ENCODE assay signal across 8 cellular contexts in the genomic region with DNA sequence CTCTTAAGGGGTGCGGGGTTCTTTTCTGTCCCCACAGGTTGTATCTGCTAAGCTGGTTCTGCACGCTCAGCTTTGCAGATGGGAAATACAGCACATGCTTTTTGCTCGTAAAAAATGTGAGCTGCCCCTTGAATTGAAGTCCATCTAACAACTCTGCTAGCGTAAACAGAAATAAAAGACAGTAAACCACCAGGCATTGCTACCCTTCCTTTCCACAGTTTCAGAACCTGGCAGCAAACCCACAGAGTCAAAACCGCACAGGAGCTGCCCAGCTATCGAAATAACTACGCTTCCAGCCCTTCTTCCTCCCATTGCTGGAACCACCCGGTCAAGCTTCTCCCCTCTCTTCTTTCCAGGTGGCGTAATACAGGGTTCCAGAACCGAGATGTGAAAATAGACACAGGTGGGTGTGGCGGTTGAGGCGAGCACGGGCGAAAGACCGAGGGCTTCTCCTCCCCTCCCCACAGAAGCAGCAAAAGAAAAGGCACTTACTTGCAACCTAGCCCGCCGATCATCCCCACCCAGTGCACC. TPM values are rescaled to one million over a fixed set of nuclear protein-coding genes. Genes with fewer than 3 reads are reported as not detected.
DNase-seq lines count a peak whose midpoint lies in the region; ATAC-seq and TF ChIP-seq lines count a peak whose summit lies in the region.

No MANE protein-coding gene starts in this region.

- H3K4me1 ChIP-seq in gastrocnemius medialis, result peaks cover 7 to 16% of the 10 kb centered on the region in 2 donors

- no peak overlapping the region for H3K27ac Mint-ChIP-seq in T-helper 17 cell

- H3K9me3 ChIP-seq in T-helper 17 cell (ENCODE audit: control insufficient read depth, low read length, poor library complexity, severe bottlenecking) (no peaks in the 10 kb centered on the region), gastrocnemius medialis (no peaks in the 10 kb centered on the region)

- TF ChIP-seq POLR2A in gastrocnemius medialis (IDR thresholded peaks at IDR 0.05), result no peak

- peaks cover 31% of the 10 kb centered on the region for H3K27me3 Mint-ChIP-seq in T-helper 17 cell

- no peak for TF ChIP-seq CTCF in gastrocnemius medialis (IDR thresholded peaks at IDR 0.05 in 4 of 5, conservative IDR thresholded peaks at IDR 0.05 in 1 of 5)

- H3K27me3 ChIP-seq in gastrocnemius medialis, result no peaks in the 10 kb centered on the region

- intact Hi-C loops in left ventricle myocardium superior (cut with micrococcal nuclease) (no loop called here), gastrocnemius medialis (cut with DNase I; ENCODE audit: low total_unique reads) (no loop called here)

- DNase-seq in DMS 273 (lab: John Stamatoyannopoulos, UW; ENCODE audit: unreplicated experiment), result peak; percentile 5
- DNase-seq in DMS 273 treated with DMSO at 0.1 percent for 48 hours (lab: John Stamatoyannopoulos, UW), result no peak
- peak; percentile 9 for DNase-seq in HEK293T (ENCODE audit: extremely low spot score)
- DNase-seq in T-helper 17 cell, result no peak
- no peak for DNase-seq in left ventricle myocardium superior
- no peak for DNase-seq in gastrocnemius medialis
- DNase-seq in stimulated activated CD4-positive, alpha-beta T cell treated with anti-CD3 and anti-CD28 coated beads, Interleukin-2, amount 100 ng/mL, for 48 hours, result no peak
- no peak for DNase-seq in cerebellum (ENCODE audit: low spot score)

- CTCF ChIA-PET in HEK293T (lab: Yijun Ruan, JAX), result interaction anchor here (0.6 to 2.2 kb wide), 6 partner anchors 11 to 232 kb away, joined by 3 to 11 read pairs (median 3); no protein-coding TSS in a partner anchor

- peak overlapping the region in 1 of 4 donors; percentile 6 for H3K27ac ChIP-seq in gastrocnemius medialis

- POLR2A ChIA-PET in HEK293T (lab: Yijun Ruan, JAX), result interaction anchor here (0.6 kb wide), 1 partner anchor 906 kb away, joined by 3 read pairs; the partner anchor contains the start of gene CSRNP3

- no peaks in the 10 kb centered on the region for H3K36me3 Mint-ChIP-seq in T-helper 17 cell (ENCODE audit: low read depth)

- H3K4me3 Mint-ChIP-seq in T-helper 17 cell, result peak overlapping the region; percentile 76

- in situ Hi-C loops in gastrocnemius medialis (cut with MboI; ENCODE audit: low sequenced_read_pairs in 4 of 4), result no loop called here

- no peak for ATAC-seq in T-helper 17 cell
- ATAC-seq in left ventricle myocardium superior, result peak; percentile 34
- ATAC-seq in gastrocnemius medialis, result peak; percentile 26 to 41

- peaks cover 9% of the 10 kb centered on the region for H3K4me1 Mint-ChIP-seq in T-helper 17 cell

- H3K4me3 ChIP-seq in gastrocnemius medialis, result peak overlapping the region; percentile 58 to 68 (median 60)

- H3K36me3 ChIP-seq in gastrocnemius medialis, result no peaks in the 10 kb centered on the region

TF ChIP-seq in HEK293T, 16 proteins besides CTCF, POLR2A, EP300 and RAD21:
- no peak for TF ChIP-seq FOXA1 (IDR thresholded peaks at IDR 0.05)
- peak; percentile 91 for TF ChIP-seq L3MBTL2 (conservative IDR thresholded peaks at IDR 0.05)
- TF ChIP-seq SUZ12 (IDR thresholded peaks at IDR 0.05), result no peak
- no peak for TF ChIP-seq ELF4 (IDR thresholded peaks at IDR 0.05)
- TF ChIP-seq LEF1 (IDR thresholded peaks at IDR 0.05; ENCODE audit: borderline replicate concordance), result no peak

RNA-seq across cellular contexts. Expression of gene SCN9A, which starts 0.5 kb away (rescaled TPM):
- total RNA-seq in T-helper 17 cell, result under 1 TPM in 1 of 2 donors, not detected in 1; 0.21 TPM
- total RNA-seq in left ventricle myocardium superior, result 1.3 TPM
- total RNA-seq in gastrocnemius medialis, result 1 to 10 TPM in 1 of 4 donors, under 1 TPM in 3; 0.10 to 1.1 (median 0.49) TPM
- total RNA-seq in cerebellum, result 69.0 TPM

Comparison
In these comparisons a context has a peak if more than half of its experiments do, and no peak if none do; other contexts are left out.
1. DNase-seq: peak in DMS 273 (single experiment) and HEK293T (single experiment); none in DMS 273 treated with DMSO at 0.1 percent for 48 hours (single experiment), T-helper 17 cell (0 of 3), left ventricle myocardium superior (single experiment), gastrocnemius medialis (0 of 2), stimulated activated CD4-positive, alpha-beta T cell treated with anti-CD3 and anti-CD28 coated beads, Interleukin-2, amount 100 ng/mL, for 48 hours (0 of 2) and cerebellum (single experiment).
2. RNA of gene SCN9A, which starts 0.5 kb away (total RNA-seq): 69.0 TPM in cerebellum (single experiment); 1.3 TPM in left ventricle myocardium superior (single experiment), 0.10 to 1.1 TPM in gastrocnemius medialis and 0.21 TPM in T-helper 17 cell; every median in the first group is over 10 times any median in the second.